Comparison of ENCODE assay signal across 17 cellular contexts in genomic region chr2:230156782-230157181, GRCh38.
DNase-seq lines count a peak whose midpoint lies in the region; ATAC-seq and TF ChIP-seq lines count a peak whose summit lies in the region.
"Had no signal": no experiment of that assay in that cellular context is flagged by ENCODE, and none has a peak within 500 bp of the region (broad histone marks: within the 10 kb centered on the region; RNA-seq: fewer than 3 reads in every experiment).

No MANE protein-coding gene starts in this region.

- no peak for DNase-seq in stimulated activated naive CD8-positive, alpha-beta T cell treated with anti-CD3 and anti-CD28 coated beads, Interleukin-15, amount 100 ng/mL, for 72 hours
- no peak for DNase-seq in stimulated activated naive CD8-positive, alpha-beta T cell treated with anti-CD3 and anti-CD28 coated beads, Interleukin-15, Interleukin-2, amounts not matched to agents 100 U/mL and 50 U/mL, for 24 hours
- DNase-seq in nephron progenitor cell (no peak), osteoblast (ENCODE audit: insufficient read length, low spot score, missing footprints) (no peak), Kasumi-1 (lab: John Stamatoyannopoulos, UW) (no peak), head of caudate nucleus (no peak)
- DNase-seq: 8988T; AML-193; Caco-2; CD8-positive, alpha-beta memory T cell; DMS53; GF-D8; GM23248; H9 had no signal

- peaks cover 0 to 9% of the 10 kb centered on the region in 2 donors for H3K9me3 Mint-ChIP-seq in stimulated activated naive CD8-positive, alpha-beta T cell treated with anti-CD3 and anti-CD28 coated beads, Interleukin-15, amount 100 ng/mL, for 72 hours
- peaks cover 26% of the 10 kb centered on the region for H3K9me3 Mint-ChIP-seq in nephron progenitor cell

- H3K27me3 Mint-ChIP-seq in stimulated activated naive CD8-positive, alpha-beta T cell treated with anti-CD3 and anti-CD28 coated beads, Interleukin-15, amount 100 ng/mL, for 72 hours, result no peaks in the 10 kb centered on the region
- H3K27me3 Mint-ChIP-seq in nephron progenitor cell (ENCODE audit: low read depth, poor library complexity), result peaks cover 7% of the 10 kb centered on the region
- H3K27me3 Mint-ChIP-seq: CD8-positive, alpha-beta memory T cell; IgD-negative memory B cell had no signal

- H3K4me1 Mint-ChIP-seq in stimulated activated naive CD8-positive, alpha-beta T cell treated with anti-CD3 and anti-CD28 coated beads, Interleukin-15, amount 100 ng/mL, for 72 hours, result peaks cover 32% of the 10 kb centered on the region
- peaks cover 25% of the 10 kb centered on the region for H3K4me1 Mint-ChIP-seq in nephron progenitor cell

- peaks cover 9% of the 10 kb centered on the region for H3K36me3 Mint-ChIP-seq in nephron progenitor cell (ENCODE audit: low read depth)
- H3K36me3 Mint-ChIP-seq: IgD-negative memory B cell had no signal

- no peaks in the 10 kb centered on the region for H3K9me3 ChIP-seq in osteoblast (ENCODE audit: low read depth, low read length)
- H3K9me3 ChIP-seq: Caco-2 had no signal

- no peaks in the 10 kb centered on the region for H3K79me2 ChIP-seq in osteoblast (ENCODE audit: insufficient read depth, low read length)

- no peaks in the 10 kb centered on the region for H3K36me3 ChIP-seq in osteoblast (ENCODE audit: insufficient read depth, low read length)
- H3K36me3 ChIP-seq: BLaER1 had no signal

- no peak overlapping the region for H3K4me3 ChIP-seq in osteoblast (ENCODE audit: insufficient read depth, low read length)
- H3K4me3 ChIP-seq: BLaER1, GM23248 had no signal

- no peak overlapping the region for H3K4me2 ChIP-seq in osteoblast (ENCODE audit: insufficient read depth, low read length)
- H3K4me2 ChIP-seq: BLaER1 had no signal

- H3K4me3 Mint-ChIP-seq in stimulated activated naive CD8-positive, alpha-beta T cell treated with anti-CD3 and anti-CD28 coated beads, Interleukin-15, amount 100 ng/mL, for 72 hours, result no peak overlapping the region
- no peak overlapping the region for H3K4me3 Mint-ChIP-seq in nephron progenitor cell
- H3K4me3 Mint-ChIP-seq: CD8-positive, alpha-beta memory T cell; H9; IgD-negative memory B cell had no signal

- H3K27ac Mint-ChIP-seq in stimulated activated naive CD8-positive, alpha-beta T cell treated with anti-CD3 and anti-CD28 coated beads, Interleukin-15, amount 100 ng/mL, for 72 hours, result peak overlapping the region; percentile 6 to 43
- H3K27ac Mint-ChIP-seq in nephron progenitor cell, result peak overlapping the region; percentile 44
- H3K27ac Mint-ChIP-seq: CD8-positive, alpha-beta memory T cell; H9; IgD-negative memory B cell had no signal

- intact Hi-C loops in head of caudate nucleus (cut with DNase I), result loop anchor here (10.0 kb wide), 1 partner anchor 152 kb away; no protein-coding TSS in a partner anchor

- no peak overlapping the region for H3K27ac ChIP-seq in osteoblast (ENCODE audit: low read depth, low read length)
- H3K27ac ChIP-seq: BLaER1, GM23248 had no signal

- H3K4me1 ChIP-seq in osteoblast (ENCODE audit: insufficient read depth, low read length), result peaks cover 8% of the 10 kb centered on the region
- H3K4me1 ChIP-seq: Caco-2 had no signal

- TF ChIP-seq CTCF in nephron progenitor cell (IDR thresholded peaks at IDR 0.05), result no peak
- TF ChIP-seq CTCF in osteoblast (IDR thresholded peaks at IDR 0.05; ENCODE audit: extremely low read depth, low read depth, low read length), result no peak

- no peak for ATAC-seq in stimulated activated naive CD8-positive, alpha-beta T cell treated with anti-CD3 and anti-CD28 coated beads, Interleukin-15, amount 100 ng/mL, for 72 hours
- no peak for ATAC-seq in stimulated activated naive CD8-positive, alpha-beta T cell treated with anti-CD3 and anti-CD28 coated beads, Interleukin-15, Interleukin-2, amounts not matched to agents 100 U/mL and 50 U/mL, for 24 hours
- no peak for ATAC-seq in GM21515 (IDR thresholded peaks at IDR 0.05; ENCODE audit: unreplicated experiment)

- no peaks in the 10 kb centered on the region for H3K27me3 ChIP-seq in osteoblast (ENCODE audit: insufficient read depth, low read length)
- H3K27me3 ChIP-seq: BLaER1 had no signal

- H4K20me1 ChIP-seq in osteoblast (ENCODE audit: insufficient read depth, low read length), result no peaks in the 10 kb centered on the region
- H4K20me1 ChIP-seq: BLaER1 had no signal

- peak overlapping the region; percentile 47 for H2AFZ ChIP-seq in osteoblast (ENCODE audit: low read length)
- H2AFZ ChIP-seq: GM23248 had no signal
